Comparison of ENCODE assay signal across 20 cellular contexts in genomic region chr7:1234049-1234691, GRCh38. TPM values are rescaled to one million over a fixed set of nuclear protein-coding genes. Genes with fewer than 3 reads are reported as not detected.
DNase-seq lines count a peak whose midpoint lies in the region; ATAC-seq and TF ChIP-seq lines count a peak whose summit lies in the region.
"Had no signal": no experiment of that assay in that cellular context is flagged by ENCODE, and none has a peak within 500 bp of the region (broad histone marks: within the 10 kb centered on the region; RNA-seq: fewer than 3 reads in every experiment).

No MANE protein-coding gene starts in this region.

- H3K27ac Mint-ChIP-seq in activated B cell treated with CpG ODN at 0.5 μM for 24 hours (peak overlapping the region; percentile 35), endothelial cell (ENCODE audit: unreplicated experiment) (no peak overlapping the region)
- peak overlapping the region; percentile 40 for H3K27ac Mint-ChIP-seq in stimulated activated memory B cell treated with anti-CD40 and anti-IgM and Interleukin-4, amounts not matched to agents 10 μg/mL and 1 μg/mL and 100 μg/mL, for 72 hours

- TF ChIP-seq CTCF in activated B cell treated with CpG ODN at 0.5 μM for 24 hours (IDR thresholded peaks at IDR 0.05): no peak
- TF ChIP-seq CTCF in endothelial cell (IDR thresholded peaks at IDR 0.05; ENCODE audit: unreplicated experiment): no peak
- no peak for TF ChIP-seq CTCF in GM13976 (IDR thresholded peaks at IDR 0.05; ENCODE audit: borderline replicate concordance, control extremely low read depth, extremely low read depth, insufficient read depth, missing control alignments)

- DNase-seq in activated T-cell treated with anti-CD3 and anti-CD28 coated beads, Interleukin-2, amount 50 U/mL, for 4 hours: no peak
- no peak for DNase-seq in activated T-cell treated with anti-CD3 and anti-CD28 coated beads, Interleukin-2, amount 50 U/mL, for 1 hour
- DNase-seq in activated B cell treated with CpG ODN at 0.5 μM for 24 hours: no peak
- no peak for DNase-seq in endothelial cell (ENCODE audit: low spot score)
- DNase-seq in NCI-H2227 (lab: John Stamatoyannopoulos, UW; ENCODE audit: unreplicated experiment): no peak
- no peak for DNase-seq in GM13976 (ENCODE audit: low spot score)
- DNase-seq: Calu3; cortex of kidney; mesenchymal stem cell; MM.1S; NCI-H2081 treated with DMSO at 0.1 percent for 48 hours; stimulated activated naive CD4-positive, alpha-beta T cell treated with Interleukin-2 at 50 U/mL for 16 hours had no signal

- H3K27me3 Mint-ChIP-seq in activated T-cell treated with anti-CD3 and anti-CD28 coated beads, Interleukin-2, amount 50 U/mL, for 4 hours (ENCODE audit: low read depth): peaks cover 59% of the 10 kb centered on the region
- peaks cover 37% of the 10 kb centered on the region for H3K27me3 Mint-ChIP-seq in activated B cell treated with CpG ODN at 0.5 μM for 24 hours
- H3K27me3 Mint-ChIP-seq in endothelial cell (ENCODE audit: unreplicated experiment): peaks cover 29% of the 10 kb centered on the region
- H3K27me3 Mint-ChIP-seq in stimulated activated memory B cell treated with anti-CD40 and anti-IgM and Interleukin-4, amounts not matched to agents 10 μg/mL and 1 μg/mL and 100 μg/mL, for 72 hours: peaks cover 65% of the 10 kb centered on the region

- in situ Hi-C loops in GM13976 (cut with MboI; ENCODE audit: low sequenced_read_pairs, unreplicated experiment): no loop called here

- H3K4me1 Mint-ChIP-seq in activated T-cell treated with anti-CD3 and anti-CD28 coated beads, Interleukin-2, amount 50 U/mL, for 4 hours (ENCODE audit: low read depth): peaks cover 19% of the 10 kb centered on the region
- H3K4me1 Mint-ChIP-seq in activated B cell treated with CpG ODN at 0.5 μM for 24 hours (peaks cover 12% of the 10 kb centered on the region), endothelial cell (ENCODE audit: unreplicated experiment) (peaks cover 17% of the 10 kb centered on the region)
- H3K4me1 Mint-ChIP-seq in stimulated activated memory B cell treated with anti-CD40 and anti-IgM and Interleukin-4, amounts not matched to agents 10 μg/mL and 1 μg/mL and 100 μg/mL, for 72 hours: no peaks in the 10 kb centered on the region

- H3K4me3 Mint-ChIP-seq in activated T-cell treated with anti-CD3 and anti-CD28 coated beads, Interleukin-2, amount 50 U/mL, for 4 hours: peak overlapping the region; percentile 42
- H3K4me3 Mint-ChIP-seq in activated B cell treated with CpG ODN at 0.5 μM for 24 hours (no peak overlapping the region), endothelial cell (ENCODE audit: unreplicated experiment) (peak overlapping the region; percentile 9)
- no peak overlapping the region for H3K4me3 Mint-ChIP-seq in stimulated activated memory B cell treated with anti-CD40 and anti-IgM and Interleukin-4, amounts not matched to agents 10 μg/mL and 1 μg/mL and 100 μg/mL, for 72 hours

- H3K36me3 Mint-ChIP-seq in activated T-cell treated with anti-CD3 and anti-CD28 coated beads, Interleukin-2, amount 50 U/mL, for 4 hours (ENCODE audit: insufficient read depth): no peaks in the 10 kb centered on the region
- no peaks in the 10 kb centered on the region for H3K36me3 Mint-ChIP-seq in activated B cell treated with CpG ODN at 0.5 μM for 24 hours (ENCODE audit: low read depth)
- H3K36me3 Mint-ChIP-seq in endothelial cell (ENCODE audit: low read depth, unreplicated experiment): no peaks in the 10 kb centered on the region
- no peaks in the 10 kb centered on the region for H3K36me3 Mint-ChIP-seq in stimulated activated memory B cell treated with anti-CD40 and anti-IgM and Interleukin-4, amounts not matched to agents 10 μg/mL and 1 μg/mL and 100 μg/mL, for 72 hours
- H3K36me3 Mint-ChIP-seq: T-cell had no signal

- POLR2A ChIA-PET in activated B cell treated with CpG ODN at 0.5 μM for 24 hours (lab: Charles Lee): no interaction called here

- H3K9me3 Mint-ChIP-seq in activated T-cell treated with anti-CD3 and anti-CD28 coated beads, Interleukin-2, amount 50 U/mL, for 4 hours: no peaks in the 10 kb centered on the region
- H3K9me3 Mint-ChIP-seq in activated B cell treated with CpG ODN at 0.5 μM for 24 hours (peaks cover 2% of the 10 kb centered on the region), endothelial cell (ENCODE audit: unreplicated experiment) (no peaks in the 10 kb centered on the region)
- H3K9me3 Mint-ChIP-seq in stimulated activated memory B cell treated with anti-CD40 and anti-IgM and Interleukin-4, amounts not matched to agents 10 μg/mL and 1 μg/mL and 100 μg/mL, for 72 hours: no peaks in the 10 kb centered on the region
- H3K9me3 Mint-ChIP-seq: T-cell had no signal

- CTCF ChIA-PET in activated B cell treated with CpG ODN at 0.5 μM for 24 hours (lab: Charles Lee): no interaction called here

- intact Hi-C loops in activated B cell treated with CpG ODN at 0.5 μM for 24 hours (cut with micrococcal nuclease): loop anchor here (10.0 kb wide), 1 partner anchor 301 kb away; the partner anchor contains the start of gene MAFK

- ATAC-seq in activated T-cell treated with anti-CD3 and anti-CD28 coated beads, Interleukin-2, amount 50 U/mL, for 4 hours: no peak
- ATAC-seq in activated B cell treated with CpG ODN at 0.5 μM for 24 hours (ENCODE audit: low read depth) (no peak), HG02763 (IDR thresholded peaks at IDR 0.05; ENCODE audit: unreplicated experiment) (no peak)
- no peak for ATAC-seq in stimulated activated memory B cell treated with anti-CD40 and anti-IgM and Interleukin-4, amounts not matched to agents 10 μg/mL and 1 μg/mL and 100 μg/mL, for 72 hours
- ATAC-seq: activated CD4-positive, CD25-positive, alpha-beta regulatory T cell treated with anti-CD3 and anti-CD28 coated beads, Interleukin-2, amount 50 U/mL, for 24 hours; esophagus mucosa had no signal

RNA-seq across cellular contexts. Expression of gene UNCX, which starts 1.5 kb away (rescaled TPM):
- total RNA-seq in activated T-cell treated with anti-CD3 and anti-CD28 coated beads, Interleukin-2, amount 50 U/mL, for 4 hours: not detected
- not detected in 2 replicates for total RNA-seq in activated B cell treated with CpG ODN at 0.5 μM for 24 hours
- not detected for total RNA-seq in endothelial cell (ENCODE audit: unreplicated experiment)
- total RNA-seq: aorta, Calu3, esophagus mucosa, HepG2, T-cell, ureter had no signal

Comparison
In these comparisons a context has a peak if more than half of its experiments do, and no peak if none do; other contexts are left out.
1. H3K4me3 Mint-ChIP-seq: peak in activated T-cell treated with anti-CD3 and anti-CD28 coated beads, Interleukin-2, amount 50 U/mL, for 4 hours (single experiment) and endothelial cell (single experiment); none in activated B cell treated with CpG ODN at 0.5 μM for 24 hours (single experiment) and stimulated activated memory B cell treated with anti-CD40 and anti-IgM and Interleukin-4, amounts not matched to agents 10 μg/mL and 1 μg/mL and 100 μg/mL, for 72 hours (single experiment).